ENCODE assay signal across 1 cellular context in genomic region chr16:11561856-11562255, GRCh38.
TF ChIP-seq lines count a peak whose summit lies in the region.

No MANE protein-coding gene starts in this region.

TF ChIP-seq in HepG2, 621 proteins besides CTCF, POLR2A, EP300 and RAD21 (continued from another document):
- TF ChIP-seq, protein P1, sequence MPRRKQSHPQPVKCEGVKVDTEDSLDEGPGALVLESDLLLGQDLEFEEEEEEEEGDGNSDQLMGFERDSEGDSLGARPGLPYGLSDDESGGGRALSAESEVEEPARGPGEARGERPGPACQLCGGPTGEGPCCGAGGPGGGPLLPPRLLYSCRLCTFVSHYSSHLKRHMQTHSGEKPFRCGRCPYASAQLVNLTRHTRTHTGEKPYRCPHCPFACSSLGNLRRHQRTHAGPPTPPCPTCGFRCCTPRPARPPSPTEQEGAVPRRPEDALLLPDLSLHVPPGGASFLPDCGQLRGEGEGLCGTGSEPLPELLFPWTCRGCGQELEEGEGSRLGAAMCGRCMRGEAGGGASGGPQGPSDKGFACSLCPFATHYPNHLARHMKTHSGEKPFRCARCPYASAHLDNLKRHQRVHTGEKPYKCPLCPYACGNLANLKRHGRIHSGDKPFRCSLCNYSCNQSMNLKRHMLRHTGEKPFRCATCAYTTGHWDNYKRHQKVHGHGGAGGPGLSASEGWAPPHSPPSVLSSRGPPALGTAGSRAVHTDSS (CRISPR knock-in tag; conservative IDR thresholded peaks at IDR 0.05): no peak
- TF ChIP-seq RXRA (CRISPR knock-in tag; IDR thresholded peaks at IDR 0.05) (no peak), FOXO1 (CRISPR knock-in tag; IDR thresholded peaks at IDR 0.05) (no peak)
